Comparison of ENCODE assay signal across 37 cellular contexts in genomic region chr3:106797461-106797860, GRCh38.
"Had no signal": no experiment of that assay in that cellular context is flagged by ENCODE, and none has a peak within 500 bp of the region (broad histone marks: within the 10 kb centered on the region; RNA-seq: fewer than 3 reads in every experiment).

No MANE protein-coding gene starts in this region.

- H3K4me3 ChIP-seq: adrenal gland, body of pancreas, breast epithelium, Peyer's patch had no signal

- ATAC-seq: activated CD8-positive, alpha-beta memory T cell treated with anti-CD3 and anti-CD28 coated beads, Interleukin-2, amount 10 ng/mL, durations not matched to agents 7 days and 5 days; body of pancreas; PC-3; Right ventricle myocardium inferior; SK-N-SH treated with all-trans-retinoic acid at 6 μM for 48 hours had no signal

- H3K4me1 ChIP-seq: adrenal gland, body of pancreas, breast epithelium, Peyer's patch had no signal

- H3K9ac ChIP-seq: KMS-11 had no signal

- DNase-seq: activated B cell treated with CpG ODN at 0.5 μM for 24 hours; activated CD4-positive, alpha-beta memory T cell treated with anti-CD3 and anti-CD28 coated beads, Interleukin-2, amount 10 ng/mL, durations not matched to agents 7 days and 5 days; activated CD4-positive, alpha-beta T cell treated with anti-CD3 and anti-CD28 coated beads for 1 hour; activated CD4-positive, alpha-beta T cell treated with anti-CD3 and anti-CD28 coated beads for 48 hours; activated CD8-positive, alpha-beta memory T cell treated with anti-CD3 and anti-CD28 coated beads for 24 hours; activated CD8-positive, alpha-beta memory T cell treated with anti-CD3 and anti-CD28 coated beads, Interleukin-2, amount 10 ng/mL, durations not matched to agents 7 days and 5 days; activated CD8-positive, alpha-beta memory T cell treated with anti-CD3 and anti-CD28 coated beads, Interleukin-2, amount 50 U/mL, for 48 hours; activated gamma-delta T cell; activated naive CD4-positive, alpha-beta T cell treated with Interleukin-2 at 50 U/mL for 16 hours; activated naive CD8-positive, alpha-beta T cell treated with anti-CD3 and anti-CD28 coated beads, Interleukin-2, amount 10 ng/mL, durations not matched to agents 7 days and 5 days; adrenal gland; body of pancreas; NCI-H1092 treated with DMSO at 0.1 percent for 48 hours; NCI-H1417; NCI-H146; NCI-H187; NCI-H2029 treated with DMSO at 0.1 percent for 48 hours; NCI-H2107; NCI-H2171; NCI-H510A; NCI-H526; NCI-H748 treated with DMSO at 0.1 percent for 48 hours; NK-92 treated with Interleukin-12 subunit alpha and Interleukin-12 subunit beta, amount 100 ng/mL, for 24 hours; PC-3; Peyer's patch; SIG-M5; T-helper 1 cell; T-helper 2 cell; T-helper 9 cell had no signal

- H3K27ac ChIP-seq: adrenal gland, body of pancreas, breast epithelium, KMS-11, Peyer's patch, RWPE1, VCaP had no signal

- H3K9me3 ChIP-seq: adrenal gland, body of pancreas, breast epithelium, Peyer's patch had no signal

- H3K36me3 Mint-ChIP-seq: activated CD8-positive, alpha-beta memory T cell treated with anti-CD3 and anti-CD28 coated beads, Interleukin-2, amount 10 ng/mL, durations not matched to agents 7 days and 5 days; activated naive CD4-positive, alpha-beta T cell treated with anti-CD3 and anti-CD28 coated beads, Interleukin-2, amount 50 U/mL, for 24 hours; activated naive CD8-positive, alpha-beta T cell treated with anti-CD3 and anti-CD28 coated beads, Interleukin-2, amount 10 ng/mL, durations not matched to agents 7 days and 5 days had no signal

- H3K36me3 ChIP-seq: adrenal gland, breast epithelium, Peyer's patch had no signal

- H3K27me3 ChIP-seq: adrenal gland, body of pancreas, breast epithelium, Peyer's patch had no signal

- H3K9me3 Mint-ChIP-seq: activated B cell treated with CpG ODN at 0.5 μM for 24 hours; activated naive CD4-positive, alpha-beta T cell treated with anti-CD3 and anti-CD28 coated beads, Interleukin-2, amount 50 U/mL, for 24 hours; activated T-helper 2 cell treated with anti-CD3 and anti-CD28 coated beads, Interferon-gamma antibody, Interleukin-2, Interleukin-4, amounts not matched to agents 10 μg/mL and 5 μg/mL and 100 μg/mL, durations not matched to agents 14 hours and 24 hours and 36 hours had no signal

- H3K27me3 Mint-ChIP-seq: activated B cell treated with CpG ODN at 0.5 μM for 24 hours; activated CD8-positive, alpha-beta memory T cell treated with anti-CD3 and anti-CD28 coated beads, Interleukin-2, amount 10 ng/mL, durations not matched to agents 7 days and 5 days; activated naive CD8-positive, alpha-beta T cell treated with anti-CD3 and anti-CD28 coated beads, Interleukin-2, amount 10 ng/mL, durations not matched to agents 7 days and 5 days had no signal

- H3K27ac Mint-ChIP-seq: activated B cell treated with CpG ODN at 0.5 μM for 24 hours; activated CD4-positive, alpha-beta memory T cell treated with anti-CD3 and anti-CD28 coated beads, Interleukin-2, amount 10 ng/mL, durations not matched to agents 7 days and 5 days; activated CD8-positive, alpha-beta memory T cell treated with anti-CD3 and anti-CD28 coated beads, Interleukin-2, amount 10 ng/mL, durations not matched to agents 7 days and 5 days; activated naive CD4-positive, alpha-beta T cell treated with anti-CD3 and anti-CD28 coated beads, Interleukin-2, amount 50 U/mL, for 24 hours; activated naive CD8-positive, alpha-beta T cell treated with anti-CD3 and anti-CD28 coated beads, Interleukin-2, amount 10 ng/mL, durations not matched to agents 7 days and 5 days; activated T-helper 2 cell treated with anti-CD3 and anti-CD28 coated beads, Interferon-gamma antibody, Interleukin-2, Interleukin-4, amounts not matched to agents 10 μg/mL and 5 μg/mL and 100 μg/mL, durations not matched to agents 14 hours and 24 hours and 36 hours had no signal

- H3K4me1 Mint-ChIP-seq: activated B cell treated with CpG ODN at 0.5 μM for 24 hours; activated CD4-positive, alpha-beta memory T cell treated with anti-CD3 and anti-CD28 coated beads, Interleukin-2, amount 10 ng/mL, durations not matched to agents 7 days and 5 days; activated CD8-positive, alpha-beta memory T cell treated with anti-CD3 and anti-CD28 coated beads, Interleukin-2, amount 10 ng/mL, durations not matched to agents 7 days and 5 days; activated naive CD4-positive, alpha-beta T cell treated with anti-CD3 and anti-CD28 coated beads, Interleukin-2, amount 50 U/mL, for 24 hours; activated naive CD8-positive, alpha-beta T cell treated with anti-CD3 and anti-CD28 coated beads, Interleukin-2, amount 10 ng/mL, durations not matched to agents 7 days and 5 days had no signal

- H3K4me3 Mint-ChIP-seq: activated B cell treated with CpG ODN at 0.5 μM for 24 hours; activated CD4-positive, alpha-beta memory T cell treated with anti-CD3 and anti-CD28 coated beads, Interleukin-2, amount 10 ng/mL, durations not matched to agents 7 days and 5 days; activated CD8-positive, alpha-beta memory T cell treated with anti-CD3 and anti-CD28 coated beads, Interleukin-2, amount 10 ng/mL, durations not matched to agents 7 days and 5 days; activated naive CD4-positive, alpha-beta T cell treated with anti-CD3 and anti-CD28 coated beads, Interleukin-2, amount 50 U/mL, for 24 hours; activated naive CD8-positive, alpha-beta T cell treated with anti-CD3 and anti-CD28 coated beads, Interleukin-2, amount 10 ng/mL, durations not matched to agents 7 days and 5 days had no signal
